ENCODE assay signal across 20 cellular contexts in genomic region chr9:113278840-113279239, GRCh38. TPM values are rescaled to one million over a fixed set of nuclear protein-coding genes. Genes with fewer than 3 reads are reported as not detected.
A peak's percentile ranks its signal among the peaks of the same experiment; 100 is the strongest.
DNase-seq lines count a peak whose midpoint lies in the region; ATAC-seq and TF ChIP-seq lines count a peak whose summit lies in the region.
"Had no signal": no experiment of that assay in that cellular context is flagged by ENCODE, and none has a peak within 500 bp of the region (broad histone marks: within the 10 kb centered on the region; RNA-seq: fewer than 3 reads in every experiment).

No MANE protein-coding gene starts in this region.

- peak overlapping the region in 1 of 2 donors; percentile 49 for H3K4me3 Mint-ChIP-seq in activated T-cell treated with anti-CD3 and anti-CD28 coated beads, Interleukin-2, amount 50 U/mL, for 72 hours
- no peak overlapping the region for H3K4me3 Mint-ChIP-seq in CD8-positive, alpha-beta memory T cell
- H3K4me3 Mint-ChIP-seq in neural crest cell: peak overlapping the region; percentile 54
- H3K4me3 Mint-ChIP-seq in chondrocyte (ENCODE audit: unreplicated experiment): no peak overlapping the region

- POLR2A ChIA-PET in CD8-positive, alpha-beta memory T cell (lab: Charles Lee): no interaction called here

- H3K27ac ChIP-seq in CD8-positive, alpha-beta memory T cell (ENCODE audit: low read depth, low read length): no peak overlapping the region
- peak overlapping the region; percentile 91 for H3K27ac ChIP-seq in VCaP
- H3K27ac ChIP-seq: C4-2B had no signal

- peaks cover 15 to 47% of the 10 kb centered on the region in 2 donors for H3K36me3 Mint-ChIP-seq in activated T-cell treated with anti-CD3 and anti-CD28 coated beads, Interleukin-2, amount 50 U/mL, for 72 hours (ENCODE audit: insufficient read depth in 2 of 2)
- H3K36me3 Mint-ChIP-seq in CD8-positive, alpha-beta memory T cell: peaks cover 13 to 62% (median 25%) of the 10 kb centered on the region in 3 donors
- peaks cover 14% of the 10 kb centered on the region for H3K36me3 Mint-ChIP-seq in neural crest cell (ENCODE audit: low read depth)
- H3K36me3 Mint-ChIP-seq in chondrocyte (ENCODE audit: low read depth): peaks cover 33% of the 10 kb centered on the region

- no peaks in the 10 kb centered on the region for H3K9me3 Mint-ChIP-seq in activated T-cell treated with anti-CD3 and anti-CD28 coated beads, Interleukin-2, amount 50 U/mL, for 72 hours
- H3K9me3 Mint-ChIP-seq in CD8-positive, alpha-beta memory T cell: no peaks in the 10 kb centered on the region
- H3K9me3 Mint-ChIP-seq in neural crest cell (no peaks in the 10 kb centered on the region), chondrocyte (ENCODE audit: low read depth) (no peaks in the 10 kb centered on the region)

- TF ChIP-seq CTCF in VCaP (conservative IDR thresholded peaks at IDR 0.05) (no peak), neural crest cell (conservative IDR thresholded peaks at IDR 0.05) (no peak), chondrocyte (IDR thresholded peaks at IDR 0.05) (no peak)

- peaks cover 23% of the 10 kb centered on the region for H3K4me1 ChIP-seq in CD8-positive, alpha-beta memory T cell (ENCODE audit: insufficient read depth, low read length)

- H3K27ac Mint-ChIP-seq in activated T-cell treated with anti-CD3 and anti-CD28 coated beads, Interleukin-2, amount 50 U/mL, for 72 hours: peak overlapping the region; percentile 72
- H3K27ac Mint-ChIP-seq in CD8-positive, alpha-beta memory T cell: peak overlapping the region in 6 of 8 donors; percentile 2 to 67 (median 35)
- H3K27ac Mint-ChIP-seq in neural crest cell (ENCODE audit: unreplicated experiment): no peak overlapping the region
- H3K27ac Mint-ChIP-seq in chondrocyte (ENCODE audit: unreplicated experiment): no peak overlapping the region

- no peak for DNase-seq in activated T-cell treated with anti-CD3 and anti-CD28 coated beads, Interleukin-2, amount 50 U/mL, for 72 hours
- DNase-seq in activated T-cell treated with anti-CD3 and anti-CD28 coated beads, Interleukin-2, amount 50 U/mL, for 48 hours: no peak
- DNase-seq in CD8-positive, alpha-beta memory T cell: no peak
- DNase-seq in neural crest cell (ENCODE audit: low read depth, low spot score): no peak
- no peak for DNase-seq in chondrocyte (ENCODE audit: low spot score)
- no peak for DNase-seq in mesenteric fat pad (ENCODE audit: low spot score)
- DNase-seq: Calu3, DMS53, MG63, NCI-H1105 treated with DMSO at 0.1 percent for 48 hours, NCI-H1694 treated with DMSO at 0.1 percent for 48 hours, NCI-H2107, NCI-H226, NCI-H526 treated with DMSO at 0.1 percent for 48 hours, SHP77 had no signal

- H3K4me3 ChIP-seq in CD8-positive, alpha-beta memory T cell (ENCODE audit: low read length): no peak overlapping the region
- H3K4me3 ChIP-seq: MG63 had no signal

- no peak for ATAC-seq in activated T-cell treated with anti-CD3 and anti-CD28 coated beads, Interleukin-2, amount 50 U/mL, for 72 hours (replicated peaks in 1 of 2)

- CTCF ChIA-PET in CD8-positive, alpha-beta memory T cell (lab: Charles Lee): no interaction called here

- no peaks in the 10 kb centered on the region for H3K27me3 Mint-ChIP-seq in activated T-cell treated with anti-CD3 and anti-CD28 coated beads, Interleukin-2, amount 50 U/mL, for 72 hours (ENCODE audit: low read depth)
- H3K27me3 Mint-ChIP-seq in CD8-positive, alpha-beta memory T cell: no peaks in the 10 kb centered on the region
- H3K27me3 Mint-ChIP-seq in neural crest cell (ENCODE audit: low read depth) (no peaks in the 10 kb centered on the region), chondrocyte (ENCODE audit: low read depth) (no peaks in the 10 kb centered on the region)

- no peaks in the 10 kb centered on the region for H3K9me3 ChIP-seq in CD8-positive, alpha-beta memory T cell (ENCODE audit: low read length)
- H3K9me3 ChIP-seq: MG63 had no signal

- H3K36me3 ChIP-seq in CD8-positive, alpha-beta memory T cell (ENCODE audit: insufficient read depth, low read length): peaks cover 49% of the 10 kb centered on the region

- no peaks in the 10 kb centered on the region for H3K27me3 ChIP-seq in CD8-positive, alpha-beta memory T cell (ENCODE audit: insufficient read depth, low read length, poor library complexity, severe bottlenecking)
- H3K27me3 ChIP-seq: MG63 had no signal

- peaks cover 26% of the 10 kb centered on the region for H3K4me1 Mint-ChIP-seq in activated T-cell treated with anti-CD3 and anti-CD28 coated beads, Interleukin-2, amount 50 U/mL, for 72 hours (ENCODE audit: low read depth)
- H3K4me1 Mint-ChIP-seq in CD8-positive, alpha-beta memory T cell: peaks cover 29 to 35% (median 32%) of the 10 kb centered on the region in 3 donors
- peaks cover 7% of the 10 kb centered on the region for H3K4me1 Mint-ChIP-seq in neural crest cell
- H3K4me1 Mint-ChIP-seq in chondrocyte (ENCODE audit: low read depth): peaks cover 10% of the 10 kb centered on the region

RNA-seq across cellular contexts. Expression of gene PRPF4, which starts 3.4 kb away (rescaled TPM):
- total RNA-seq in activated T-cell treated with anti-CD3 and anti-CD28 coated beads, Interleukin-2, amount 50 U/mL, for 72 hours: 10 to 100 TPM; 34.0 to 49.0 TPM
- 10 to 100 TPM; 69.5 to 71.4 TPM for total RNA-seq in CD8-positive, alpha-beta memory T cell
- polyA plus RNA-seq in CD8-positive, alpha-beta memory T cell: 27.4 TPM
- 46.3 and 46.4 TPM in 2 replicates for total RNA-seq in neural crest cell
- 18.2 to 23.7 TPM (median 20.8 TPM) in 3 replicates for total RNA-seq in chondrocyte
- total RNA-seq in mesenteric fat pad: 18.3 TPM

RNA-seq across cellular contexts. Expression of gene CDC26, which starts 3.5 kb away (rescaled TPM):
- total RNA-seq in activated T-cell treated with anti-CD3 and anti-CD28 coated beads, Interleukin-2, amount 50 U/mL, for 72 hours: 10 to 100 TPM; 45.4 to 58.4 TPM
- 10 to 100 TPM; 51.1 to 56.5 TPM for total RNA-seq in CD8-positive, alpha-beta memory T cell
- 171 TPM for polyA plus RNA-seq in CD8-positive, alpha-beta memory T cell
- total RNA-seq in neural crest cell: 35.3 and 37.1 TPM in 2 replicates
- total RNA-seq in chondrocyte: 18.8 to 25.4 TPM (median 20.1 TPM) in 3 replicates
- 32.7 TPM for total RNA-seq in mesenteric fat pad

RNA-seq across cellular contexts. Expression of gene RNF183, which starts 24.3 kb away (rescaled TPM):
- total RNA-seq in activated T-cell treated with anti-CD3 and anti-CD28 coated beads, Interleukin-2, amount 50 U/mL, for 72 hours: under 1 TPM; 0.34 to 0.69 TPM
- total RNA-seq in CD8-positive, alpha-beta memory T cell: not detected
- polyA plus RNA-seq in CD8-positive, alpha-beta memory T cell: not detected
- total RNA-seq in neural crest cell (not detected in 2 replicates), chondrocyte (not detected in 3 replicates), mesenteric fat pad (not detected)
- total RNA-seq: A673, H4, OCI-LY7 had no signal

RNA-seq across cellular contexts. Expression of gene SLC31A1, which starts 57.5 kb away (rescaled TPM):
- 1 to 10 TPM; 7.9 to 8.8 TPM for total RNA-seq in activated T-cell treated with anti-CD3 and anti-CD28 coated beads, Interleukin-2, amount 50 U/mL, for 72 hours
- 10 to 100 TPM; 13.7 to 15.1 TPM for total RNA-seq in CD8-positive, alpha-beta memory T cell
- polyA plus RNA-seq in CD8-positive, alpha-beta memory T cell: 3.4 TPM
- total RNA-seq in neural crest cell (30.0 and 30.8 TPM in 2 replicates), chondrocyte (30.9 to 39.6 TPM (median 38.6 TPM) in 3 replicates), mesenteric fat pad (34.6 TPM)

RNA-seq across cellular contexts. Expression of gene FKBP15, which starts 57.8 kb away (rescaled TPM):
- total RNA-seq in activated T-cell treated with anti-CD3 and anti-CD28 coated beads, Interleukin-2, amount 50 U/mL, for 72 hours: 10 to 100 TPM; 24.7 to 26.0 TPM
- 10 to 100 TPM; 29.8 to 30.7 TPM for total RNA-seq in CD8-positive, alpha-beta memory T cell
- polyA plus RNA-seq in CD8-positive, alpha-beta memory T cell: 17.7 TPM
- total RNA-seq in neural crest cell (19.9 and 20.2 TPM in 2 replicates), chondrocyte (26.0 to 33.6 TPM (median 27.6 TPM) in 3 replicates), mesenteric fat pad (37.3 TPM)

Comparison
In these comparisons a context has a peak if more than half of its experiments do, and no peak if none do; other contexts are left out.
1. H3K27ac Mint-ChIP-seq: peak in activated T-cell treated with anti-CD3 and anti-CD28 coated beads, Interleukin-2, amount 50 U/mL, for 72 hours (single experiment) and CD8-positive, alpha-beta memory T cell (6 of 8); none in neural crest cell (single experiment) and chondrocyte (single experiment).